Comparison of ENCODE assay signal across 22 cellular contexts in genomic region chr9:33378121-33378795, GRCh38. TPM values are rescaled to one million over a fixed set of nuclear protein-coding genes. Genes with fewer than 3 reads are reported as not detected.
"Had no signal": no experiment of that assay in that cellular context is flagged by ENCODE, and none has a peak within 500 bp of the region (broad histone marks: within the 10 kb centered on the region; RNA-seq: fewer than 3 reads in every experiment).

No MANE protein-coding gene starts in this region.

- H3K9ac ChIP-seq: SK-N-SH had no signal

- H3K9me3 ChIP-seq: MG63, Peyer's patch, SJCRH30, SK-N-SH had no signal

- H3K4me2 ChIP-seq: SK-N-SH had no signal

- H3K4me3 ChIP-seq: MG63, Peyer's patch, SJCRH30 had no signal

- H3K27ac ChIP-seq: brain microvascular endothelial cell, Peyer's patch, SJCRH30, VCaP had no signal

- DNase-seq: activated CD4-positive, alpha-beta memory T cell treated with anti-CD3 and anti-CD28 coated beads for 36 hours; activated CD4-positive, alpha-beta T cell treated with anti-CD3 and anti-CD28 coated beads, Interleukin-2, amount 10 ng/mL, durations not matched to agents 7 days and 5 days; activated CD4-positive, CD25-positive, alpha-beta regulatory T cell; activated CD8-positive, alpha-beta memory T cell treated with anti-CD3 and anti-CD28 coated beads for 24 hours; activated effector memory CD4-positive, alpha-beta T cell treated with anti-CD3 and anti-CD28 coated beads, Interleukin-2, amount 50 U/mL, for 16 hours; activated naive CD4-positive, alpha-beta T cell treated with Interleukin-2 at 50 U/mL for 16 hours; activated T-cell treated with anti-CD3 and anti-CD28 coated beads, Interleukin-2, amount 50 U/mL, for 4 hours; brain microvascular endothelial cell; MG63; NCI-H1105; NCI-H1436 treated with DMSO at 0.1 percent for 48 hours; NCI-H187; NCI-H2081 treated with DMSO at 0.1 percent for 48 hours; NCI-H446; NCI-H524; Right ventricle myocardium superior; SJCRH30; SK-N-SH; T-helper 1 cell had no signal

- H3K27me3 ChIP-seq: brain microvascular endothelial cell, MG63, Peyer's patch, SJCRH30 had no signal

- H3K36me3 ChIP-seq: brain microvascular endothelial cell, MG63, Peyer's patch, SJCRH30 had no signal

- ATAC-seq: activated naive CD4-positive, alpha-beta T cell treated with anti-CD3 and anti-CD28 coated beads, Interleukin-2, amount 50 U/mL, for 72 hours; activated T-cell treated with anti-CD3 and anti-CD28 coated beads, Interleukin-2, amount 50 U/mL, for 4 hours had no signal

RNA-seq across cellular contexts. Expression of gene AQP7, which starts 24.1 kb away (rescaled TPM):
- total RNA-seq: activated T-cell treated with anti-CD3 and anti-CD28 coated beads, Interleukin-2, amount 50 U/mL, for 4 hours had no signal
